Comparison of ENCODE assay signal across 8 cellular contexts in genomic region chr2:178477443-178478099, GRCh38. TPM values are rescaled to one million over a fixed set of nuclear protein-coding genes. Genes with fewer than 3 reads are reported as not detected.
A peak's percentile ranks its signal among the peaks of the same experiment; 100 is the strongest.
DNase-seq lines count a peak whose midpoint lies in the region; ATAC-seq and TF ChIP-seq lines count a peak whose summit lies in the region.

No MANE protein-coding gene starts in this region.

- TF ChIP-seq CTCF in GM12875 (IDR thresholded peaks at IDR 0.05; ENCODE audit: borderline replicate concordance, insufficient read depth, low read depth, low read length) (no peak), endodermal cell (conservative IDR thresholded peaks at IDR 0.05) (no peak), psoas muscle (IDR thresholded peaks at IDR 0.05) (no peak), GM13976 (IDR thresholded peaks at IDR 0.05; ENCODE audit: borderline replicate concordance, control extremely low read depth, extremely low read depth, insufficient read depth, missing control alignments) (no peak)

- H3K27me3 ChIP-seq in NT2/D1 (ENCODE audit: insufficient read depth, insufficient read length) (peaks cover 18% of the 10 kb centered on the region), endodermal cell (ENCODE audit: control insufficient read depth, insufficient read depth, low read length, poor library complexity, severe bottlenecking) (no peaks in the 10 kb centered on the region), psoas muscle (ENCODE audit: insufficient read depth in 3 of 3, low read length in 2 of 3) (no peaks in the 10 kb centered on the region)

- H3K4me3 Mint-ChIP-seq in endodermal cell, result peak overlapping the region; percentile 87

- no peak overlapping the region for H3K27ac Mint-ChIP-seq in endodermal cell

- intact Hi-C loops in psoas muscle (cut with DNase I), result no loop called here

- H3K27ac ChIP-seq in endodermal cell (ENCODE audit: low read depth, low read length), result no peak overlapping the region
- peak overlapping the region; percentile 88 for H3K27ac ChIP-seq in psoas muscle

- no peaks in the 10 kb centered on the region for H3K4me1 ChIP-seq in NT2/D1 (ENCODE audit: insufficient read depth, insufficient read length)
- H3K4me1 ChIP-seq in endodermal cell (ENCODE audit: control insufficient read depth, insufficient read depth, low read length), result no peaks in the 10 kb centered on the region
- peaks cover 26% of the 10 kb centered on the region for H3K4me1 ChIP-seq in psoas muscle

- H3K9ac ChIP-seq in NT2/D1 (ENCODE audit: insufficient read length, low read depth) (no peak overlapping the region), endodermal cell (ENCODE audit: extremely low read depth, low read length, poor library complexity, severe bottlenecking) (peak overlapping the region; percentile 83)

- H3K36me3 ChIP-seq in NT2/D1 (ENCODE audit: insufficient read depth, insufficient read length, low read length) (no peaks in the 10 kb centered on the region), endodermal cell (ENCODE audit: control insufficient read depth, insufficient read depth, low read length) (no peaks in the 10 kb centered on the region), psoas muscle (ENCODE audit: insufficient read depth in 1 of 2, low read depth in 1 of 2) (no peaks in the 10 kb centered on the region)

- H3K9me3 ChIP-seq in NT2/D1 (ENCODE audit: insufficient read depth, low read length) (no peaks in the 10 kb centered on the region), endodermal cell (ENCODE audit: control insufficient read depth, low read length) (no peaks in the 10 kb centered on the region), psoas muscle (no peaks in the 10 kb centered on the region)

- ATAC-seq in psoas muscle (no peak), GM19324 (IDR thresholded peaks at IDR 0.05; ENCODE audit: low FRiP score, unreplicated experiment) (no peak), GM21423 (IDR thresholded peaks at IDR 0.05; ENCODE audit: unreplicated experiment) (no peak)

- in situ Hi-C loops in GM13976 (cut with MboI; ENCODE audit: low sequenced_read_pairs, unreplicated experiment), result no loop called here

- H3K4me3 ChIP-seq in GM12875 (ENCODE audit: low read depth, low read length) (peak overlapping the region; percentile 64), NT2/D1 (ENCODE audit: insufficient read length, low read depth) (peak overlapping the region; percentile 81), endodermal cell (ENCODE audit: low read length) (peak overlapping the region; percentile 91), psoas muscle (peak overlapping the region; percentile 78)

- no peaks in the 10 kb centered on the region for H3K9me3 Mint-ChIP-seq in endodermal cell

- peaks cover 13% of the 10 kb centered on the region for H3K4me1 Mint-ChIP-seq in endodermal cell

- WGBS in endodermal cell (ENCODE audit: insufficient coverage in 1 of 2, insufficient read length in 1 of 2), 2 experiments, result 70% methylated on average over 2 of the region's 3 CpGs; no CpG with 5 or more reads in 1 of the 2 experiments
- 13 to 37% (median 15%) methylated on average over 3 of the region's 3 CpGs for WGBS in psoas muscle, 3 donors

- no peak for DNase-seq in NT2/D1 (ENCODE audit: low read depth, low spot score)
- no peak for DNase-seq in endodermal cell
- no peak for DNase-seq in psoas muscle
- no peak for DNase-seq in inferior parietal cortex (ENCODE audit: extremely low spot score)
- DNase-seq in GM13976 (ENCODE audit: low spot score), result no peak

- H3K36me3 Mint-ChIP-seq in endodermal cell (ENCODE audit: low read depth), result no peaks in the 10 kb centered on the region

- peaks cover 3% of the 10 kb centered on the region for H3K27me3 Mint-ChIP-seq in endodermal cell (ENCODE audit: insufficient read depth)

RNA-seq across cellular contexts. Expression of gene FKBP7, which starts 0.8 kb away (rescaled TPM):
- total RNA-seq in endodermal cell (1 to 10 TPM; 4.1 to 6.3 TPM), psoas muscle (1 to 10 TPM; 2.1 to 4.4 (median 2.9) TPM)
- 25.4 TPM for polyA plus RNA-seq in endodermal cell (2013, experiment 1 of 2)
- 22.7 TPM for polyA plus RNA-seq in endodermal cell (2013, experiment 2 of 2)
- 1 to 10 TPM; 2.5 to 5.6 (median 5.1) TPM for polyA plus RNA-seq in psoas muscle

RNA-seq across cellular contexts. Expression of gene PLEKHA3, which starts 2.7 kb away (rescaled TPM):
- total RNA-seq in endodermal cell (10 to 100 TPM; 21.2 to 22.8 TPM), psoas muscle (10 to 100 TPM; 13.5 to 22.5 (median 17.6) TPM)
- 13.6 TPM for polyA plus RNA-seq in endodermal cell (2013, experiment 1 of 2)
- polyA plus RNA-seq in endodermal cell (2013, experiment 2 of 2), result 16.9 TPM
- polyA plus RNA-seq in psoas muscle, result 1 to 10 TPM; 4.0 to 8.1 (median 4.2) TPM

RNA-seq across cellular contexts. Expression of gene PJVK, which starts 26.4 kb away (rescaled TPM):
- 1 to 10 TPM; 5.5 to 6.3 TPM for total RNA-seq in endodermal cell
- polyA plus RNA-seq in endodermal cell (2013, experiment 1 of 2), result 2.1 TPM
- 3.6 TPM for polyA plus RNA-seq in endodermal cell (2013, experiment 2 of 2)
- total RNA-seq in psoas muscle, result 1 to 10 TPM; 1.2 to 1.8 (median 1.4) TPM
- 1 to 10 TPM in 1 of 3 donors, under 1 TPM in 2; 0.34 to 1.5 (median 0.72) TPM for polyA plus RNA-seq in psoas muscle

RNA-seq across cellular contexts. Expression of gene PRKRA, which starts 26.6 kb away (rescaled TPM):
- total RNA-seq in endodermal cell, result 10 to 100 TPM; 66.4 to 74.4 TPM
- 85.6 TPM for polyA plus RNA-seq in endodermal cell (2013, experiment 1 of 2)
- polyA plus RNA-seq in endodermal cell (2013, experiment 2 of 2), result 75.3 TPM
- 10 to 100 TPM; 53.1 to 96.2 (median 84.8) TPM for total RNA-seq in psoas muscle
- polyA plus RNA-seq in psoas muscle, result 100 to 1,000 TPM in 1 of 3 donors, 10 to 100 TPM in 2; 73.0 to 106 (median 84.1) TPM
